In genomic region chr3:180707921-180708320, GRCh38 we compare ENCODE assay signal across 19 cellular contexts. TPM values are rescaled to one million over a fixed set of nuclear protein-coding genes. Genes with fewer than 3 reads are reported as not detected.
"Had no signal": no experiment of that assay in that cellular context is flagged by ENCODE, and none has a peak within 500 bp of the region (broad histone marks: within the 10 kb centered on the region; RNA-seq: fewer than 3 reads in every experiment).

No MANE protein-coding gene starts in this region.

- H3K27me3 ChIP-seq: colonic mucosa, left lung had no signal

- H3K9me3 ChIP-seq: colonic mucosa, left lung, psoas muscle had no signal

- H3K4me1 ChIP-seq: colonic mucosa, left lung, psoas muscle had no signal

- H3K27ac ChIP-seq: colonic mucosa, left lung, psoas muscle, VCaP had no signal

- H3K4me3 ChIP-seq: colonic mucosa, left lung, psoas muscle had no signal

- H3K36me3 ChIP-seq: colonic mucosa, left lung had no signal

- DNase-seq: activated CD4-positive, alpha-beta T cell treated with anti-CD3 and anti-CD28 coated beads for 4 hours; activated CD8-positive, alpha-beta memory T cell treated with anti-CD3 and anti-CD28 coated beads for 24 hours; activated naive CD4-positive, alpha-beta T cell treated with Interleukin-2 at 50 U/mL for 16 hours; activated naive CD8-positive, alpha-beta T cell treated with anti-CD3 and anti-CD28 coated beads, Interleukin-2, amount 50 U/mL, for 24 hours; colonic mucosa; effector CD4-positive, alpha-beta T cell; foreskin melanocyte; head of caudate nucleus; left lung; natural killer cell; nucleus accumbens; psoas muscle; stimulated activated CD4-positive, alpha-beta T cell treated with anti-CD3 and anti-CD28 coated beads, Interleukin-12 subunit alpha, Interleukin-12 subunit beta, amount 100 ng/mL, for 4 hours; stimulated activated naive CD4-positive, alpha-beta T cell had no signal

RNA-seq across cellular contexts. Expression of gene CCDC39, which starts 28.6 kb away (rescaled TPM):
- total RNA-seq: cardiac septum, colonic mucosa, endothelial cell of umbilical vein, mucosa of gallbladder, natural killer cell had no signal
- polyA plus RNA-seq: endothelial cell of umbilical vein, keratinocyte had no signal
